8 cellular contexts compared by ENCODE assay signal in the genomic region with DNA sequence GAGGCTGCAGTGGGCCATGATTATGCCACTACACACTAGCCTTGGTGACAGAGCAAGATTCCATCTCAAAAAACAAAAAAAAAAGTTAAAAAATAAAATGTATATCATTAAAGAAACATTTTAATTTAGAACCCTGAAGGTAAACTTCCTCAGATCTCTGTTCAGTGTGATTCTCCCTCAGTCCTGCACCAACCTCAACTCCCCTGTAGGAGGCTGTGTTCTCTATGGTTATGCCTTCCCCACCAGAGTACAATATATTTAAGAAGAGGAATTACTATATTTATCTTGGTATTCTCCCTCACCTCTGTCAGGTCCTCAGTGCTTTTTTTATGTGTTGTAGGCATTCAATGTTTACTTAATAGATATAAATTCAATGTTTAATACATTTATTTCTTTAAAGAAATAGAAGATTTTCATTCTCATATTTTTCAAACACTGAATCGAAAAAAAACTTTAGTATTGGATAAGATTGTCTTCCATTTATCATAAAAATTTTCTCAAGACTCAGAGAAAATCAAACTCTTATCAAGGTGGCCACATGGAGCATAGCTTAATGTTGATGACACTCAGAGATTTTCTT. TPM values are rescaled to one million over a fixed set of nuclear protein-coding genes. Genes with fewer than 3 reads are reported as not detected.
DNase-seq lines count a peak whose midpoint lies in the region; FAIRE-seq and TF ChIP-seq lines count a peak whose summit lies in the region.

No MANE protein-coding gene starts in this region.

- DNase-seq in GM20000 (ENCODE audit: low spot score) (peak; percentile 67), HuH-7 (ENCODE audit: low spot score) (peak; percentile 34), H1 (ENCODE audit: low read depth in 1 of 2, low spot score in 2 of 2) (no peak), prostate gland (ENCODE audit: low spot score) (peak; percentile 19), mesenteric fat pad (ENCODE audit: low spot score) (no peak), globus pallidus (ENCODE audit: low spot score) (no peak)

- TF ChIP-seq EP300 in H1 (IDR thresholded peaks at IDR 0.05; ENCODE audit: borderline replicate concordance in 1 of 2, low read depth in 2 of 2, low read length in 2 of 2): no peak

- H3K79me1 ChIP-seq in H1 (ENCODE audit: low read depth, low read length): no peaks in the 10 kb centered on the region

- no peaks in the 10 kb centered on the region for H4K20me1 ChIP-seq in DOHH2 (ENCODE audit: control insufficient read depth, insufficient read depth, low read depth, low read length)
- no peaks in the 10 kb centered on the region for H4K20me1 ChIP-seq in H1 (replicated peaks in 1 of 2; ENCODE audit: control insufficient read depth in 1 of 2, insufficient read depth in 2 of 2, low read length in 2 of 2)

- H3K9me3 ChIP-seq in DOHH2 (ENCODE audit: control insufficient read depth, insufficient read depth, low read length) (no peaks in the 10 kb centered on the region), H1 (ENCODE audit: insufficient read depth in 2 of 2, low read depth in 1 of 2, low read length in 1 of 2) (no peaks in the 10 kb centered on the region), prostate gland (no peaks in the 10 kb centered on the region)

- H3K14ac ChIP-seq in H1 (ENCODE audit: insufficient read length): no peak overlapping the region

- H3K56ac ChIP-seq in H1 (replicated peaks; ENCODE audit: insufficient read length, low read depth, low read length): no peak overlapping the region

- no peak overlapping the region for H2AFZ ChIP-seq in H1 (ENCODE audit: low read length)

- H2BK120ac ChIP-seq in H1 (replicated peaks; ENCODE audit: low read depth, low read length): no peak overlapping the region

- H3K27me3 ChIP-seq in DOHH2 (ENCODE audit: control insufficient read depth, low read length) (no peaks in the 10 kb centered on the region), H1 (replicated peaks in 1 of 4; ENCODE audit: control insufficient read depth in 3 of 4, extremely low read depth in 1 of 4, insufficient read depth in 3 of 4, low read length in 3 of 4) (no peaks in the 10 kb centered on the region), prostate gland (replicated peaks; ENCODE audit: insufficient read depth) (no peaks in the 10 kb centered on the region)

- H3K79me2 ChIP-seq in DOHH2 (ENCODE audit: control insufficient read depth, low read length): peaks cover 3% of the 10 kb centered on the region
- no peaks in the 10 kb centered on the region for H3K79me2 ChIP-seq in H1 (ENCODE audit: control insufficient read depth in 1 of 2, insufficient read depth in 2 of 2, low read length in 2 of 2)

- FAIRE-seq in TTC549 (lab: Jason Lieb, UNC): peak; percentile 53
- FAIRE-seq in H1 (lab: Jason Lieb, UNC): no peak

- POLR2A ChIA-PET in H1 (lab: Charles Lee; ENCODE audit: partially characterized antibody): interaction anchor here (0.6 kb wide), 1 partner anchor 39 kb away, joined by 3 read pairs; no protein-coding TSS in a partner anchor

- no peak overlapping the region for H2BK5ac ChIP-seq in H1 (ENCODE audit: low read depth, low read length)

- H4K91ac ChIP-seq in H1 (replicated peaks; ENCODE audit: insufficient read length, low read length): no peak overlapping the region

- no peaks in the 10 kb centered on the region for H3K9me2 ChIP-seq in DOHH2 (replicated peaks; ENCODE audit: control insufficient read depth, low read length)

- H3K4ac ChIP-seq in H1 (replicated peaks; ENCODE audit: insufficient read length, low read depth, low read length): no peak overlapping the region

- TF ChIP-seq CTCF in DOHH2 (IDR thresholded peaks at IDR 0.05; ENCODE audit: low read depth, low read length, poor library complexity, severe bottlenecking) (peak; percentile 35), GM20000 (IDR thresholded peaks at IDR 0.05; ENCODE audit: extremely low read depth, missing control alignments) (peak; percentile 29), H1 (IDR thresholded peaks at IDR 0.05; ENCODE audit: control extremely low read depth in 1 of 3, insufficient read depth in 1 of 3, low read depth in 1 of 3, low read length in 3 of 3) (peak; percentile 17 to 59 (median 53)), prostate gland (IDR thresholded peaks at IDR 0.05) (peak in 3 of 4 experiments; percentile 37 to 62 (median 61))

- no peak overlapping the region for H2AK5ac ChIP-seq in H1 (ENCODE audit: low read depth, low read length)

- H2BK20ac ChIP-seq in H1 (ENCODE audit: low read length): no peak overlapping the region

- H3K23ac ChIP-seq in H1 (ENCODE audit: insufficient read length): no peak overlapping the region

- H3K18ac ChIP-seq in H1 (ENCODE audit: extremely low read depth, low read length): no peak overlapping the region

- CTCF ChIA-PET in H1 (lab: Charles Lee; ENCODE audit: partially characterized antibody): interaction anchor here (0.6 to 3.4 kb wide), 34 partner anchors 9 to 499 kb away, joined by 3 to 18 read pairs (median 4); no protein-coding TSS in a partner anchor

- H3K27ac ChIP-seq in DOHH2 (ENCODE audit: low read depth, low read length) (no peak overlapping the region), H1 (ENCODE audit: low read depth, low read length) (no peak overlapping the region), prostate gland (no peak overlapping the region)

- no peak overlapping the region for H3K9ac ChIP-seq in H1 (replicated peaks in 1 of 4; ENCODE audit: extremely low read depth in 1 of 4, low read depth in 3 of 4, low read length in 3 of 4)

- 87% methylated on average over 1 of the region's 1 CpG; no CpG with 5 or more reads in 1 of the 2 experiments for WGBS in H1 (ENCODE audit: extremely low coverage in 1 of 2, insufficient coverage in 1 of 2, insufficient read length in 1 of 2, insufficient replicate concordance in 2 of 2, low coverage in 1 of 2, low lambda C conversion rate in 2 of 2, missing lambda C conversion rate in 1 of 2), 2 experiments
- WGBS in prostate gland: 94% methylated on average over 1 of the region's 1 CpG

- intact Hi-C loops in prostate gland (cut with DNase I): no loop called here

- H3K4me3 ChIP-seq in DOHH2 (ENCODE audit: low read length) (no peak overlapping the region), H1 (ENCODE audit: extremely low read depth in 1 of 4, insufficient read depth in 2 of 4, low read depth in 3 of 4, low read length in 4 of 4) (no peak overlapping the region), prostate gland (no peak overlapping the region)

- no peak overlapping the region for H3K4me2 ChIP-seq in DOHH2 (ENCODE audit: low read length)
- no peak overlapping the region for H3K4me2 ChIP-seq in H1 (ENCODE audit: insufficient read depth in 1 of 2, low read depth in 2 of 2, low read length in 2 of 2)

- TF ChIP-seq POLR2A in H1 (IDR thresholded peaks at IDR 0.05; ENCODE audit: control extremely low read depth in 1 of 2, low read depth in 2 of 2, low read length in 2 of 2): no peak
- no peak for TF ChIP-seq POLR2A in prostate gland (IDR thresholded peaks at IDR 0.05)

- H2BK12ac ChIP-seq in H1 (ENCODE audit: low read depth, low read length): no peak overlapping the region

- peaks cover 1% of the 10 kb centered on the region; the same call in 1 of the 2 replicates for H3K36me3 ChIP-seq in DOHH2 (ENCODE audit: control insufficient read depth, low read length)
- H3K36me3 ChIP-seq in H1 (ENCODE audit: control insufficient read depth in 2 of 4, insufficient read depth in 4 of 4, low read length in 3 of 4): no peaks in the 10 kb centered on the region
- H3K36me3 ChIP-seq in prostate gland: no peaks in the 10 kb centered on the region

- peaks cover 7% of the 10 kb centered on the region; the same call in 1 of the 2 replicates for H3K23me2 ChIP-seq in H1 (ENCODE audit: low read depth, low read length)

- no peak overlapping the region for H2BK15ac ChIP-seq in H1 (ENCODE audit: low read length)

- peak; percentile 71 to 73 for TF ChIP-seq RAD21 in H1 (IDR thresholded peaks at IDR 0.05 in 1 of 2, conservative IDR thresholded peaks at IDR 0.05 in 1 of 2; ENCODE audit: low read depth in 2 of 2, low read length in 2 of 2)

- no peak overlapping the region for H4K8ac ChIP-seq in H1 (ENCODE audit: extremely low read depth, insufficient read depth, low read length)

- peaks cover 4% of the 10 kb centered on the region; the same call in 1 of the 2 replicates for H3F3A ChIP-seq in DOHH2 (ENCODE audit: control insufficient read depth, insufficient read depth)

- no peak overlapping the region for H4K5ac ChIP-seq in H1 (ENCODE audit: insufficient read length, low read depth, low read length)

- H3K4me1 ChIP-seq in DOHH2 (ENCODE audit: control insufficient read depth, low read length) (peaks cover 12% of the 10 kb centered on the region), H1 (replicated peaks in 1 of 4; ENCODE audit: control insufficient read depth in 3 of 4, insufficient read depth in 4 of 4, low read length in 3 of 4) (peaks cover 0 to 8% (median 0%) of the 10 kb centered on the region in 4 experiments; a peak in 3 of 7 replicates), prostate gland (replicated peaks) (no peaks in the 10 kb centered on the region)

TF ChIP-seq in H1, 55 proteins besides CTCF, POLR2A, EP300 and RAD21 (continues in another document):
- TF ChIP-seq NANOG (IDR thresholded peaks at IDR 0.05; ENCODE audit: insufficient read depth, low read depth, low read length, poor library complexity, severe bottlenecking) (no peak), RNF2 (IDR thresholded peaks at IDR 0.05; ENCODE audit: borderline replicate concordance, low read depth, low read length, missing control alignments, poor library complexity, severe bottlenecking) (no peak), KDM4A (IDR thresholded peaks at IDR 0.05; ENCODE audit: low read depth, low read length, severe bottlenecking) (no peak), SUZ12 (IDR thresholded peaks at IDR 0.05; ENCODE audit: low read length) (no peak), RXRA (IDR thresholded peaks at IDR 0.05; ENCODE audit: insufficient read depth, low read depth, low read length) (no peak), BCL11A (IDR thresholded peaks at IDR 0.05; ENCODE audit: low read depth in 2 of 2, low read length in 2 of 2) (no peak), SP1 (IDR thresholded peaks at IDR 0.05; ENCODE audit: low read depth, low read length) (no peak), HDAC6 (IDR thresholded peaks at IDR 0.05; ENCODE audit: low read depth, low read length) (no peak), HDAC2 (IDR thresholded peaks at IDR 0.05; ENCODE audit: borderline replicate concordance in 1 of 2, low read depth in 2 of 2, low read length in 2 of 2) (no peak), SP2 (IDR thresholded peaks at IDR 0.05; ENCODE audit: low read length) (no peak)

RNA-seq across cellular contexts. Expression of gene LRRC8B, which starts 4.8 kb away (rescaled TPM):
- 26.2 and 29.2 TPM in 2 replicates for total RNA-seq in H1 (2021; fragmentation: NEBNext Ultra II Directional; extraction: Animal tissue kit (Norgen Biotek cat#: 25700))
- polyA plus RNA-seq in H1 (2011; rRNA removed): 18.4 and 18.8 TPM in 2 replicates
- 12.1 TPM for polyA plus RNA-seq in H1 (2011; cell fraction: cytosol; rRNA removed)
- 17.4 TPM for polyA plus RNA-seq in H1 (2011; cell fraction: nucleus; rRNA removed)
- polyA plus RNA-seq in H1 (2012, experiment 1 of 2): 7.6 to 13.2 TPM (median 10.3 TPM) in 4 replicates
- polyA plus RNA-seq in H1 (2012, experiment 2 of 2): 0.77 TPM
- polyA plus RNA-seq in H1 (2013, experiment 1 of 2): 18.9 TPM
- 20.1 TPM for polyA plus RNA-seq in H1 (2013, experiment 2 of 2)
- 56.2 and 59.8 TPM in 2 replicates for polyA minus RNA-seq in H1 (2011; rRNA and poly(A)+ RNA removed)
- polyA minus RNA-seq in H1 (2011; cell fraction: cytosol; rRNA and poly(A)+ RNA removed): 22.2 TPM
- 37.3 TPM for polyA minus RNA-seq in H1 (2011; cell fraction: nucleus; rRNA and poly(A)+ RNA removed)
- total RNA-seq in prostate gland (10 to 100 TPM; 13.9 to 25.6 TPM), mesenteric fat pad (9.6 TPM)

Comparison
In these comparisons a context has a peak if more than half of its experiments do, and no peak if none do; other contexts are left out.
1. DNase-seq: peak in GM20000 (single experiment), HuH-7 (single experiment) and prostate gland (single experiment); none in H1 (0 of 2), mesenteric fat pad (single experiment) and globus pallidus (single experiment).
2. Peak in every context shown above with its lines, with median percentiles within 50 percentile points of each other: CTCF ChIP-seq.